Comparison of ENCODE assay signal across 14 cellular contexts in genomic region chr18:78977627-78978271, GRCh38. TPM values are rescaled to one million over a fixed set of nuclear protein-coding genes. Genes with fewer than 3 reads are reported as not detected.
DNase-seq lines count a peak whose midpoint lies in the region; ATAC-seq and TF ChIP-seq lines count a peak whose summit lies in the region.
"Had no signal": no experiment of that assay in that cellular context is flagged by ENCODE, and none has a peak within 500 bp of the region (broad histone marks: within the 10 kb centered on the region; RNA-seq: fewer than 3 reads in every experiment).

No MANE protein-coding gene starts in this region.

- intact Hi-C loops in aorta (cut with DNase I): no loop called here

- H3K36me3 Mint-ChIP-seq in neural crest cell (ENCODE audit: low read depth): peaks cover 9% of the 10 kb centered on the region

- no peaks in the 10 kb centered on the region for H3K36me3 ChIP-seq in ectodermal cell (ENCODE audit: control insufficient read depth, insufficient read depth, low read length)
- no peaks in the 10 kb centered on the region for H3K36me3 ChIP-seq in aorta (ENCODE audit: control insufficient read depth in 1 of 2, insufficient read depth in 2 of 2, low read length in 1 of 2)

- no peaks in the 10 kb centered on the region for H3K9me3 Mint-ChIP-seq in neural crest cell
- H3K9me3 Mint-ChIP-seq: dendritic cell treated with granulocyte-macrophage colony-stimulating factor and Interleukin-4, amounts not matched to agents 40 ng/mL and 50 ng/mL, for 4 days had no signal

- TF ChIP-seq CTCF in neural crest cell (conservative IDR thresholded peaks at IDR 0.05): no peak

- DNase-seq in ELF-1 (ENCODE audit: low read depth, low spot score) (peak; percentile 49), MV-4-11 (lab: John Stamatoyannopoulos, UW) (peak; percentile 26), neural crest cell (ENCODE audit: low read depth, low spot score) (no peak), aorta (no peak), kidney tubule cell (ENCODE audit: low spot score) (no peak)
- DNase-seq in stimulated activated naive CD4-positive, alpha-beta T cell treated with Interleukin-2 at 50 U/mL for 16 hours (lab: John Stamatoyannopoulos, UW): no peak
- DNase-seq: amygdala, NCI-H345 had no signal

- H3K9me3 ChIP-seq in ectodermal cell (ENCODE audit: control insufficient read depth, low read length) (no peaks in the 10 kb centered on the region), aorta (ENCODE audit: control insufficient read depth, low read length) (no peaks in the 10 kb centered on the region)

- 0 to 1% methylated on average over 33 of the region's 33 CpGs for WGBS in ectodermal cell, 2 experiments
- WGBS in aorta, 2 donors: 8 to 9% methylated on average over 33 of the region's 33 CpGs

- no peak overlapping the region for H3K27ac Mint-ChIP-seq in neural crest cell (ENCODE audit: unreplicated experiment)
- H3K27ac Mint-ChIP-seq: dendritic cell treated with granulocyte-macrophage colony-stimulating factor and Interleukin-4, amounts not matched to agents 40 ng/mL and 50 ng/mL, for 4 days had no signal

- H3K4me3 ChIP-seq in ectodermal cell (ENCODE audit: insufficient read depth, low read depth, low read length) (peak overlapping the region; percentile 7), aorta (ENCODE audit: low read length in 2 of 2) (no peak overlapping the region)

- no peak overlapping the region for H3K27ac ChIP-seq in ectodermal cell (ENCODE audit: insufficient read depth, low read depth, low read length, poor library complexity, severe bottlenecking)
- H3K27ac ChIP-seq in aorta (ENCODE audit: low read depth in 1 of 2, low read length in 2 of 2): no peak overlapping the region
- H3K27ac ChIP-seq: C4-2B had no signal

- peak overlapping the region; percentile 83 for H3K4me3 Mint-ChIP-seq in neural crest cell

- H3K27me3 Mint-ChIP-seq in neural crest cell (ENCODE audit: low read depth): peaks cover 73% of the 10 kb centered on the region

- ATAC-seq in aorta (ENCODE audit: low FRiP score): no peak
- ATAC-seq: Panc1 had no signal

- H3K27me3 ChIP-seq in ectodermal cell (ENCODE audit: control insufficient read depth, insufficient read depth, low read length, poor library complexity, severe bottlenecking) (peaks cover 94% of the 10 kb centered on the region), aorta (ENCODE audit: control insufficient read depth in 1 of 2, insufficient read depth in 2 of 2, low read length in 1 of 2) (no peaks in the 10 kb centered on the region)

- H3K4me1 ChIP-seq in ectodermal cell (ENCODE audit: control insufficient read depth, insufficient read depth, low read length) (peaks cover 28% of the 10 kb centered on the region), aorta (ENCODE audit: control insufficient read depth in 1 of 2, insufficient read depth in 2 of 2, low read length in 2 of 2) (no peaks in the 10 kb centered on the region)

- peaks cover 44% of the 10 kb centered on the region for H3K4me1 Mint-ChIP-seq in neural crest cell

RNA-seq across cellular contexts. Expression of gene SALL3, which starts 1.9 kb away (rescaled TPM):
- 13.2 TPM for polyA plus RNA-seq in ectodermal cell (2013, experiment 1 of 4)
- 30.6 TPM for polyA plus RNA-seq in ectodermal cell (2013, experiment 2 of 4)
- 19.5 TPM for polyA plus RNA-seq in ectodermal cell (2013, experiment 3 of 4)
- polyA plus RNA-seq in ectodermal cell (2013, experiment 4 of 4): 24.8 TPM
- 9.0 and 9.1 TPM in 2 replicates for total RNA-seq in neural crest cell
- under 1 TPM in 1 of 2 donors, not detected in 1; 0.06 TPM for total RNA-seq in aorta
- polyA plus RNA-seq in aorta: not detected
- total RNA-seq: subcutaneous adipose tissue; T-helper 2 cell treated with Interferon-gamma antibody and Interleukin-4, amounts not matched to agents 100 ng/mL and 5 ng/mL, for 36 hours had no signal

Comparison
In these comparisons a context has a peak if more than half of its experiments do, and no peak if none do; other contexts are left out.
1. DNase-seq: peak in ELF-1 (single experiment) and MV-4-11 (single experiment); none in neural crest cell (single experiment), aorta (0 of 2), stimulated activated naive CD4-positive, alpha-beta T cell treated with Interleukin-2 at 50 U/mL for 16 hours (single experiment) and kidney tubule cell (single experiment).